Comparison of ENCODE assay signal across 34 cellular contexts in genomic region chr10:34513636-34514035, GRCh38.
"Had no signal": no experiment of that assay in that cellular context is flagged by ENCODE, and none has a peak within 500 bp of the region (broad histone marks: within the 10 kb centered on the region; RNA-seq: fewer than 3 reads in every experiment).

No MANE protein-coding gene starts in this region.

- H3K4me3 ChIP-seq: adrenal gland, body of pancreas, breast epithelium had no signal

- H3K27ac ChIP-seq: adrenal gland, body of pancreas, brain microvascular endothelial cell, breast epithelium, VCaP had no signal

- H3K27me3 ChIP-seq: adrenal gland, body of pancreas, brain microvascular endothelial cell, breast epithelium had no signal

- H3K9me3 ChIP-seq: adrenal gland, body of pancreas, breast epithelium had no signal

- FAIRE-seq: astrocyte, TTC549 had no signal

- DNase-seq: activated B cell treated with CpG ODN at 0.5 μM for 24 hours; activated CD4-positive, alpha-beta memory T cell treated with anti-CD3 and anti-CD28 coated beads for 36 hours; activated CD4-positive, alpha-beta T cell treated with anti-CD3 and anti-CD28 coated beads for 4 hours; activated CD4-positive, alpha-beta T cell treated with anti-CD3 and anti-CD28 coated beads, Interleukin-2, amount 10 ng/mL, durations not matched to agents 24 days and 14 days; activated CD4-positive, alpha-beta T cell treated with anti-CD3 and anti-CD28 coated beads, Interleukin-2, amount 50 U/mL, for 1 hour; activated CD4-positive, alpha-beta T cell treated with anti-CD3 and anti-CD28 coated beads, Interleukin-2, amount 50 U/mL, for 4 hours; activated CD4-positive, CD25-positive, alpha-beta regulatory T cell treated with anti-CD3 and anti-CD28 coated beads, Interleukin-2, amount 50 U/mL, for 72 hours; activated CD8-positive, alpha-beta memory T cell treated with anti-CD3 and anti-CD28 coated beads, Interleukin-2, amount 50 U/mL, for 4 hours; activated CD8-positive, alpha-beta T cell treated with anti-CD3 and anti-CD28 coated beads for 36 hours; activated effector memory CD4-positive, alpha-beta T cell treated with anti-CD3 and anti-CD28 coated beads, Interleukin-2, amount 50 U/mL, for 16 hours; activated gamma-delta T cell treated with Interleukin-2 at 50 U/mL for 16 hours; activated naive CD4-positive, alpha-beta T cell; activated naive CD4-positive, alpha-beta T cell treated with anti-CD3 and anti-CD28 coated beads for 36 hours; activated naive CD4-positive, alpha-beta T cell treated with anti-CD3 and anti-CD28 coated beads, Interleukin-2, amount 50 U/mL, for 16 hours; activated naive CD8-positive, alpha-beta T cell treated with anti-CD3 and anti-CD28 coated beads for 36 hours; activated T-cell treated with anti-CD3 and anti-CD28 coated beads for 4 hours; activated T-cell treated with anti-CD3 and anti-CD28 coated beads, Interleukin-2, amount 50 U/mL, for 1 hour; activated T-cell treated with anti-CD3 and anti-CD28 coated beads, Interleukin-2, amount 50 U/mL, for 4 hours; activated T-cell treated with anti-CD3 and anti-CD28 coated beads, Interleukin-2, amount 50 U/mL, for 72 hours; adrenal gland; amniotic stem cell; aorta; body of pancreas; brain microvascular endothelial cell; caudate nucleus; cerebellar nuclear complex; T-helper 2 cell; T-helper 9 cell had no signal

- H3K36me3 ChIP-seq: adrenal gland, brain microvascular endothelial cell, breast epithelium had no signal

- H3K4me1 ChIP-seq: adrenal gland, body of pancreas, breast epithelium had no signal

- ATAC-seq: activated CD8-positive, alpha-beta T cell treated with anti-CD3 and anti-CD28 coated beads for 36 hours; activated naive CD4-positive, alpha-beta T cell treated with anti-CD3 and anti-CD28 coated beads, Interleukin-2, amount 50 U/mL, for 72 hours; activated T-cell treated with anti-CD3 and anti-CD28 coated beads, Interleukin-2, amount 50 U/mL, for 4 hours; activated T-cell treated with anti-CD3 and anti-CD28 coated beads, Interleukin-2, amount 50 U/mL, for 72 hours; activated T-helper 17 cell treated with anti-CD3 and anti-CD28 coated beads, Interleukin-2, amount 50 U/mL, for 72 hours; body of pancreas had no signal
